Comparison of ENCODE assay signal across 2 cellular contexts in the genomic region with DNA sequence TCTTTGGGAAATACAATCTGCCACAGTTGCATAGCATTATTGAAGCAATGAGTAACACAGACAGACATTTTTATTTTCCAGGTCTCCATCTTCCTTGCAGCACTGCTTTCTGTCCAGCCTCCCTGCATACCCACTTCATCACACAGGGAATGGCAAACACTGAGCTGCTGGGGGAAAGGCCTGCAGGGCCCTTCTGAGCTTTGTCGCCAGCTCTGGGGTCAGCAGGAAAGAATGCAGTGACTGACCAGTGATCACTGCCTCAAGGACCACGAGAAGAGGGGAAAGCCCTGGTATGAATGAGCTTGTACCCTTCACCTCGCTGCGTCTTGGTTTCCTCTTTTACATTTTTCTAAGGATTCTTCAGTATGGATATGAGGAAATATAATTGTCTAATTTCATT.
TF ChIP-seq lines count a peak whose summit lies in the region.

No MANE protein-coding gene starts in this region.

TF ChIP-seq in SK-N-SH, 30 proteins besides CTCF, POLR2A, EP300 and RAD21 (continued from another document):
- TF ChIP-seq, protein P1, sequence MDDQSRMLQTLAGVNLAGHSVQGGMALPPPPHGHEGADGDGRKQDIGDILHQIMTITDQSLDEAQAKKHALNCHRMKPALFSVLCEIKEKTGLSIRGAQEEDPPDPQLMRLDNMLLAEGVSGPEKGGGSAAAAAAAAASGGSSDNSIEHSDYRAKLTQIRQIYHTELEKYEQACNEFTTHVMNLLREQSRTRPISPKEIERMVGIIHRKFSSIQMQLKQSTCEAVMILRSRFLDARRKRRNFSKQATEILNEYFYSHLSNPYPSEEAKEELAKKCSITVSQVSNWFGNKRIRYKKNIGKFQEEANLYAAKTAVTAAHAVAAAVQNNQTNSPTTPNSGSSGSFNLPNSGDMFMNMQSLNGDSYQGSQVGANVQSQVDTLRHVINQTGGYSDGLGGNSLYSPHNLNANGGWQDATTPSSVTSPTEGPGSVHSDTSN (IDR thresholded peaks at IDR 0.05) = no peak

TF ChIP-seq in SK-N-SH treated with all-trans-retinoic acid at 6 μM for 48 hours, 23 proteins besides CTCF, POLR2A, EP300 and RAD21 (continued from another document):
- no peak for TF ChIP-seq ZNF8 (CRISPR knock-in tag; IDR thresholded peaks at IDR 0.05)
- TF ChIP-seq, protein P2, sequence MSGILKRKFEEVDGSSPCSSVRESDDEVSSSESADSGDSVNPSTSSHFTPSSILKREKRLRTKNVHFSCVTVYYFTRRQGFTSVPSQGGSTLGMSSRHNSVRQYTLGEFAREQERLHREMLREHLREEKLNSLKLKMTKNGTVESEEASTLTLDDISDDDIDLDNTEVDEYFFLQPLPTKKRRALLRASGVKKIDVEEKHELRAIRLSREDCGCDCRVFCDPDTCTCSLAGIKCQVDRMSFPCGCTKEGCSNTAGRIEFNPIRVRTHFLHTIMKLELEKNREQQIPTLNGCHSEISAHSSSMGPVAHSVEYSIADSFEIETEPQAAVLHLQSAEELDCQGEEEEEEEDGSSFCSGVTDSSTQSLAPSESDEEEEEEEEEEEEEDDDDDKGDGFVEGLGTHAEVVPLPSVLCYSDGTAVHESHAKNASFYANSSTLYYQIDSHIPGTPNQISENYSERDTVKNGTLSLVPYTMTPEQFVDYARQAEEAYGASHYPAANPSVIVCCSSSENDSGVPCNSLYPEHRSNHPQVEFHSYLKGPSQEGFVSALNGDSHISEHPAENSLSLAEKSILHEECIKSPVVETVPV (CRISPR knock-in tag; IDR thresholded peaks at IDR 0.05) = no peak
